In genomic region chr14:76007852-76008251, GRCh38 we compare ENCODE assay signal across 21 cellular contexts.
"Had no signal": no experiment of that assay in that cellular context is flagged by ENCODE, and none has a peak within 500 bp of the region (broad histone marks: within the 10 kb centered on the region; RNA-seq: fewer than 3 reads in every experiment).

No MANE protein-coding gene starts in this region.

- H3K4me3 Mint-ChIP-seq: activated naive CD4-positive, alpha-beta T cell treated with anti-CD3 and anti-CD28 coated beads, Interleukin-2, amount 50 U/mL, for 24 hours; nephron progenitor cell; type B pancreatic cell had no signal

- H3K4me3 ChIP-seq: lower lobe of right lung, right atrium auricular region, skin epidermis, suprapubic skin had no signal

- H3K27ac ChIP-seq: lower lobe of right lung, right atrium auricular region, skin epidermis, suprapubic skin had no signal

- DNase-seq: caudate nucleus; head of caudate nucleus; left cardiac atrium; lower lobe of right lung; nephron progenitor cell; occipital lobe; stimulated activated CD4-positive, alpha-beta T cell treated with anti-CD3 and anti-CD28 coated beads, Interleukin-15, amount 100 ng/mL, for 24 hours; stimulated activated CD4-positive, alpha-beta T cell treated with anti-CD3 and anti-CD28 coated beads, Interleukin-4, amount 100 ng/mL, for 1 hour; stimulated activated naive CD4-positive, alpha-beta T cell had no signal

- H3K4me1 Mint-ChIP-seq: activated naive CD4-positive, alpha-beta T cell treated with anti-CD3 and anti-CD28 coated beads, Interleukin-2, amount 50 U/mL, for 24 hours had no signal

- H3K4me1 ChIP-seq: lower lobe of right lung, suprapubic skin had no signal

- H3K9me3 ChIP-seq: suprapubic skin had no signal

- ATAC-seq: activated CD4-positive, CD25-positive, alpha-beta regulatory T cell treated with anti-CD3 and anti-CD28 coated beads, Interleukin-2, amount 50 U/mL, for 24 hours; esophagus mucosa; left cardiac atrium; lower lobe of right lung had no signal

- FAIRE-seq: colon, endometrium, frontal cortex had no signal

- H3K27ac Mint-ChIP-seq: activated naive CD4-positive, alpha-beta T cell treated with anti-CD3 and anti-CD28 coated beads, Interleukin-2, amount 50 U/mL, for 24 hours; activated T-helper 2 cell treated with anti-CD3 and anti-CD28 coated beads, Interferon-gamma antibody, Interleukin-2, Interleukin-4, amounts not matched to agents 10 μg/mL and 5 μg/mL and 100 μg/mL, durations not matched to agents 14 hours and 24 hours and 36 hours; nephron progenitor cell; progenitor cell of endocrine pancreas; type B pancreatic cell had no signal

- H3K27me3 ChIP-seq: right atrium auricular region, suprapubic skin had no signal
